Comparison of ENCODE assay signal across 21 cellular contexts in genomic region chr9:136433849-136434579, GRCh38. TPM values are rescaled to one million over a fixed set of nuclear protein-coding genes. Genes with fewer than 3 reads are reported as not detected.
DNase-seq lines count a peak whose midpoint lies in the region; ATAC-seq and TF ChIP-seq lines count a peak whose summit lies in the region.
"Had no signal": no experiment of that assay in that cellular context is flagged by ENCODE, and none has a peak within 500 bp of the region (broad histone marks: within the 10 kb centered on the region; RNA-seq: fewer than 3 reads in every experiment).

No MANE protein-coding gene starts in this region.

- no peak overlapping the region for H2AFZ ChIP-seq in mesenchymal stem cell (ENCODE audit: low read depth, low read length)
- H2AFZ ChIP-seq in trophoblast cell (ENCODE audit: insufficient read depth, low read length, poor library complexity): no peak overlapping the region
- H2AFZ ChIP-seq: GM23248 had no signal

- H3K79me1 ChIP-seq in mesenchymal stem cell (replicated peaks; ENCODE audit: low read length, poor library complexity, severe bottlenecking) (peaks cover 39% of the 10 kb centered on the region), trophoblast cell (ENCODE audit: low read length) (peaks cover 1% of the 10 kb centered on the region)

- no peaks in the 10 kb centered on the region for H3K27me3 Mint-ChIP-seq in effector memory CD8-positive, alpha-beta T cell
- H3K27me3 Mint-ChIP-seq in CD8-positive, alpha-beta memory T cell: no peaks in the 10 kb centered on the region
- H3K27me3 Mint-ChIP-seq: CD4-positive, alpha-beta T cell had no signal

- H3K27ac ChIP-seq in RWPE1 (peak overlapping the region; percentile 2; the same call in 1 of the 2 replicates), mesenchymal stem cell (ENCODE audit: low read length, poor library complexity, severe bottlenecking) (no peak overlapping the region), trophoblast cell (ENCODE audit: low read depth, low read length) (no peak overlapping the region)
- no peak overlapping the region for H3K27ac ChIP-seq in CD8-positive, alpha-beta memory T cell (ENCODE audit: low read depth, low read length)
- H3K27ac ChIP-seq: A549; BLaER1 treated with 17β-estradiol and CSF1 and Interleukin-3, amounts not matched to agents 10 nM and 100 nM; GM23248 had no signal

- peaks cover 15% of the 10 kb centered on the region for H3K36me3 Mint-ChIP-seq in effector memory CD8-positive, alpha-beta T cell (ENCODE audit: insufficient read depth)
- peaks cover 0 to 34% (median 2%) of the 10 kb centered on the region in 3 donors for H3K36me3 Mint-ChIP-seq in CD8-positive, alpha-beta memory T cell

- H3K4me3 ChIP-seq in mesenchymal stem cell (ENCODE audit: insufficient read depth in 1 of 2, low read depth in 1 of 2, low read length in 2 of 2) (no peak overlapping the region), trophoblast cell (ENCODE audit: low read depth, low read length) (peak overlapping the region; percentile 15)
- H3K4me3 ChIP-seq in CD8-positive, alpha-beta memory T cell (ENCODE audit: low read length): no peak overlapping the region
- H3K4me3 ChIP-seq: A549; BLaER1 treated with 17β-estradiol and CSF1 and Interleukin-3, amounts not matched to agents 10 nM and 100 nM; GM23248 had no signal

- 96% methylated on average over 32 of the region's 37 CpGs for WGBS in mesenchymal stem cell
- no CpG with 5 or more reads among the region's 37 CpGs for WGBS in trophoblast cell (ENCODE audit: extremely low coverage, insufficient coverage, insufficient read length)

- peaks cover 6% of the 10 kb centered on the region for H3K79me2 ChIP-seq in trophoblast cell (ENCODE audit: control insufficient read depth, insufficient read depth, low read length, poor library complexity)

- H4K12ac ChIP-seq in trophoblast cell (ENCODE audit: low read depth, low read length): no peak overlapping the region

- H3K4me2 ChIP-seq in mesenchymal stem cell (ENCODE audit: low read length, poor library complexity, severe bottlenecking) (no peak overlapping the region), trophoblast cell (ENCODE audit: low read length) (no peak overlapping the region)
- H3K4me2 ChIP-seq: A549; BLaER1 treated with 17β-estradiol and CSF1 and Interleukin-3, amounts not matched to agents 10 nM and 100 nM had no signal

- no peak for ATAC-seq in effector memory CD8-positive, alpha-beta T cell (replicated peaks)
- ATAC-seq: A549 had no signal

- no peak overlapping the region for H2AK5ac ChIP-seq in mesenchymal stem cell (ENCODE audit: low read length, severe bottlenecking)
- H2AK5ac ChIP-seq in trophoblast cell (ENCODE audit: low read length): no peak overlapping the region

- H3K9ac ChIP-seq in mesenchymal stem cell (ENCODE audit: low read length): no peak overlapping the region
- no peak overlapping the region for H3K9ac ChIP-seq in trophoblast cell (ENCODE audit: low read length)
- H3K9ac ChIP-seq: BLaER1 treated with 17β-estradiol and CSF1 and Interleukin-3, amounts not matched to agents 10 nM and 100 nM; GM23248 had no signal

- H3K14ac ChIP-seq in mesenchymal stem cell (ENCODE audit: low read length in 2 of 2) (no peak overlapping the region), trophoblast cell (ENCODE audit: low read length) (no peak overlapping the region)

- H3K4me1 Mint-ChIP-seq in effector memory CD8-positive, alpha-beta T cell (ENCODE audit: low read depth in 2 of 2): peaks cover 23 to 27% of the 10 kb centered on the region in 2 donors
- H3K4me1 Mint-ChIP-seq in CD8-positive, alpha-beta memory T cell: peaks cover 21 to 29% (median 22%) of the 10 kb centered on the region in 3 donors

- H3K27me3 ChIP-seq in mesenchymal stem cell (ENCODE audit: control insufficient read depth in 1 of 2, insufficient read depth in 1 of 2, low read length in 2 of 2) (no peaks in the 10 kb centered on the region), trophoblast cell (ENCODE audit: insufficient read depth, low read length) (no peaks in the 10 kb centered on the region)
- no peaks in the 10 kb centered on the region for H3K27me3 ChIP-seq in CD8-positive, alpha-beta memory T cell (ENCODE audit: insufficient read depth, low read length, poor library complexity, severe bottlenecking)
- H3K27me3 ChIP-seq: BE2C; BLaER1 treated with 17β-estradiol and CSF1 and Interleukin-3, amounts not matched to agents 10 nM and 100 nM had no signal

- H3K18ac ChIP-seq in mesenchymal stem cell (ENCODE audit: low read depth in 1 of 2, low read length in 2 of 2): no peak overlapping the region
- H3K18ac ChIP-seq in trophoblast cell (ENCODE audit: low read length): no peak overlapping the region

- H3K9me3 ChIP-seq in mesenchymal stem cell (ENCODE audit: control insufficient read depth, low read length) (no peaks in the 10 kb centered on the region), trophoblast cell (ENCODE audit: insufficient read depth, low read depth, low read length) (no peaks in the 10 kb centered on the region)
- H3K9me3 ChIP-seq in CD8-positive, alpha-beta memory T cell (ENCODE audit: low read length): no peaks in the 10 kb centered on the region
- H3K9me3 ChIP-seq: A549; BE2C; BLaER1 treated with 17β-estradiol and CSF1 and Interleukin-3, amounts not matched to agents 10 nM and 100 nM had no signal

- H3K36me3 ChIP-seq in mesenchymal stem cell (ENCODE audit: control insufficient read depth in 1 of 2, insufficient read depth in 2 of 2, low read depth in 1 of 2, low read length in 2 of 2) (peaks cover 33 to 71% of the 10 kb centered on the region in 2 experiments), trophoblast cell (ENCODE audit: control insufficient read depth in 1 of 2, insufficient read depth in 2 of 2, low read length in 2 of 2) (peaks cover 54 to 58% of the 10 kb centered on the region in 2 experiments)
- H3K36me3 ChIP-seq in CD8-positive, alpha-beta memory T cell (ENCODE audit: insufficient read depth, low read length): no peaks in the 10 kb centered on the region

- no peak overlapping the region for H4K8ac ChIP-seq in mesenchymal stem cell (ENCODE audit: low read length)
- H4K8ac ChIP-seq in trophoblast cell (ENCODE audit: low read depth, low read length): no peak overlapping the region

- H2BK5ac ChIP-seq in mesenchymal stem cell (ENCODE audit: low read depth, low read length, poor library complexity, severe bottlenecking): no peak overlapping the region
- no peak overlapping the region for H2BK5ac ChIP-seq in trophoblast cell (ENCODE audit: low read depth, low read length, poor library complexity)

- H2BK120ac ChIP-seq in mesenchymal stem cell (ENCODE audit: low read depth, low read length): no peak overlapping the region
- no peak overlapping the region for H2BK120ac ChIP-seq in trophoblast cell (ENCODE audit: insufficient read depth, low read length, poor library complexity)

- H3K4ac ChIP-seq in mesenchymal stem cell (ENCODE audit: low read depth in 1 of 2, low read length in 2 of 2) (no peak overlapping the region), trophoblast cell (ENCODE audit: low read depth, low read length) (no peak overlapping the region)

- peaks cover 30% of the 10 kb centered on the region for H3K4me1 ChIP-seq in mesenchymal stem cell (ENCODE audit: control insufficient read depth, insufficient read depth, low read depth, low read length)
- peaks cover 7 to 12% of the 10 kb centered on the region in 2 experiments for H3K4me1 ChIP-seq in trophoblast cell (ENCODE audit: control insufficient read depth in 1 of 2, insufficient read depth in 2 of 2, low read length in 2 of 2)
- H3K4me1 ChIP-seq in CD8-positive, alpha-beta memory T cell (ENCODE audit: insufficient read depth, low read length): peaks cover 18% of the 10 kb centered on the region
- H3K4me1 ChIP-seq: BE2C had no signal

- no peak overlapping the region for H3K4me3 Mint-ChIP-seq in effector memory CD8-positive, alpha-beta T cell
- peak overlapping the region in 1 of 7 donors; percentile 14 for H3K4me3 Mint-ChIP-seq in CD8-positive, alpha-beta memory T cell
- H3K4me3 Mint-ChIP-seq: CD14-positive monocyte; CD4-positive, alpha-beta T cell had no signal

- no peaks in the 10 kb centered on the region for H3K9me3 Mint-ChIP-seq in effector memory CD8-positive, alpha-beta T cell
- no peaks in the 10 kb centered on the region for H3K9me3 Mint-ChIP-seq in CD8-positive, alpha-beta memory T cell
- H3K9me3 Mint-ChIP-seq: CD4-positive, alpha-beta T cell had no signal

- H3K27ac Mint-ChIP-seq in effector memory CD8-positive, alpha-beta T cell: no peak overlapping the region
- H3K27ac Mint-ChIP-seq in CD8-positive, alpha-beta memory T cell: no peak overlapping the region
- H3K27ac Mint-ChIP-seq: CD4-positive, alpha-beta T cell had no signal

- POLR2A ChIA-PET in RWPE1 (lab: Yijun Ruan, JAX; ENCODE audit: low non-redundant PET): interaction anchor here (0.5 to 0.6 kb wide), 2 partner anchors 142 to 256 kb away, joined by 3 read pairs; no protein-coding TSS in a partner anchor
- POLR2A ChIA-PET in CD8-positive, alpha-beta memory T cell (lab: Charles Lee): no interaction called here

- no peak overlapping the region for H2BK15ac ChIP-seq in mesenchymal stem cell (ENCODE audit: low read depth, poor library complexity, severe bottlenecking)

- peak overlapping the region; percentile 25 for H4K91ac ChIP-seq in mesenchymal stem cell (ENCODE audit: low read length)
- H4K91ac ChIP-seq in trophoblast cell (ENCODE audit: low read depth, low read length): no peak overlapping the region

- H2BK12ac ChIP-seq in mesenchymal stem cell (ENCODE audit: low read length in 2 of 2) (no peak overlapping the region), trophoblast cell (ENCODE audit: low read length) (no peak overlapping the region)

- CTCF ChIA-PET in RWPE1 (lab: Yijun Ruan, JAX): no interaction called here
- CTCF ChIA-PET in CD8-positive, alpha-beta memory T cell (lab: Charles Lee): interaction anchor here (0.7 kb wide), 1 partner anchor 12 kb away, joined by 3 read pairs; no protein-coding TSS in a partner anchor

- TF ChIP-seq CTCF in RWPE1 (conservative IDR thresholded peaks at IDR 0.05; ENCODE audit: low read depth): no peak

- H3K23ac ChIP-seq in mesenchymal stem cell (ENCODE audit: low read length in 2 of 2): no peak overlapping the region
- no peak overlapping the region for H3K23ac ChIP-seq in trophoblast cell (ENCODE audit: low read length)

- DNase-seq in RWPE1 (ENCODE audit: low spot score) (no peak), mesenchymal stem cell (no peak), trophoblast cell (no peak)
- no peak for DNase-seq in effector memory CD8-positive, alpha-beta T cell
- no peak for DNase-seq in CD8-positive, alpha-beta memory T cell
- DNase-seq in stimulated activated CD8-positive, alpha-beta memory T cell treated with anti-CD3 and anti-CD28 coated beads, Interleukin-4, amount 100 ng/mL, for 48 hours: no peak
- DNase-seq: 8988T; ACHN; AML-193; BE2C; Calu3; CD4-positive, alpha-beta T cell; COR-L47; DMS153; DND-41; GM23248; H7; HCEC 1CT had no signal

RNA-seq across cellular contexts. Expression of gene INPP5E, which starts 5.6 kb away (rescaled TPM):
- 8.2 TPM for polyA plus RNA-seq in mesenchymal stem cell (2013, experiment 1 of 2)
- polyA plus RNA-seq in mesenchymal stem cell (2013, experiment 2 of 2): 7.7 TPM
- polyA plus RNA-seq in trophoblast cell (2013): 9.8 and 10.3 TPM in 2 replicates
- 10 to 100 TPM; 18.0 to 19.2 TPM for total RNA-seq in CD8-positive, alpha-beta memory T cell
- polyA plus RNA-seq in CD8-positive, alpha-beta memory T cell: 5.3 TPM

RNA-seq across cellular contexts. Expression of gene PMPCA, which starts 23.6 kb away (rescaled TPM):
- polyA plus RNA-seq in mesenchymal stem cell (2013, experiment 1 of 2): 34.3 TPM
- 33.6 TPM for polyA plus RNA-seq in mesenchymal stem cell (2013, experiment 2 of 2)
- 38.5 and 39.5 TPM in 2 replicates for polyA plus RNA-seq in trophoblast cell (2013)
- total RNA-seq in CD8-positive, alpha-beta memory T cell: 100 to 1,000 TPM in 1 of 2 experiments, 10 to 100 TPM in 1; 96.4 to 101 TPM
- polyA plus RNA-seq in CD8-positive, alpha-beta memory T cell: 39.2 TPM

RNA-seq across cellular contexts. Expression of gene ENTR1, which starts 23.6 kb away (rescaled TPM):
- 40.7 TPM for polyA plus RNA-seq in mesenchymal stem cell (2013, experiment 1 of 2)
- polyA plus RNA-seq in mesenchymal stem cell (2013, experiment 2 of 2): 41.1 TPM
- polyA plus RNA-seq in trophoblast cell (2013): 53.0 and 55.7 TPM in 2 replicates
- total RNA-seq in CD8-positive, alpha-beta memory T cell: 10 to 100 TPM; 52.2 to 55.5 TPM
- 13.1 TPM for polyA plus RNA-seq in CD8-positive, alpha-beta memory T cell

RNA-seq across cellular contexts. Expression of gene SNAPC4, which starts 34.0 kb away (rescaled TPM):
- 6.1 TPM for polyA plus RNA-seq in mesenchymal stem cell (2013, experiment 1 of 2)
- polyA plus RNA-seq in mesenchymal stem cell (2013, experiment 2 of 2): 5.4 TPM
- polyA plus RNA-seq in trophoblast cell (2013): 6.8 and 7.2 TPM in 2 replicates
- 10 to 100 TPM; 22.1 to 23.6 TPM for total RNA-seq in CD8-positive, alpha-beta memory T cell
- 2.6 TPM for polyA plus RNA-seq in CD8-positive, alpha-beta memory T cell

RNA-seq across cellular contexts. Expression of gene SEC16A, which starts 48.8 kb away (rescaled TPM):
- polyA plus RNA-seq in mesenchymal stem cell (2013, experiment 1 of 2): 38.4 TPM
- 36.6 TPM for polyA plus RNA-seq in mesenchymal stem cell (2013, experiment 2 of 2)
- polyA plus RNA-seq in trophoblast cell (2013): 61.8 and 62.8 TPM in 2 replicates
- 10 to 100 TPM; 75.5 to 78.0 TPM for total RNA-seq in CD8-positive, alpha-beta memory T cell
- 42.9 TPM for polyA plus RNA-seq in CD8-positive, alpha-beta memory T cell
